In the genomic region with DNA sequence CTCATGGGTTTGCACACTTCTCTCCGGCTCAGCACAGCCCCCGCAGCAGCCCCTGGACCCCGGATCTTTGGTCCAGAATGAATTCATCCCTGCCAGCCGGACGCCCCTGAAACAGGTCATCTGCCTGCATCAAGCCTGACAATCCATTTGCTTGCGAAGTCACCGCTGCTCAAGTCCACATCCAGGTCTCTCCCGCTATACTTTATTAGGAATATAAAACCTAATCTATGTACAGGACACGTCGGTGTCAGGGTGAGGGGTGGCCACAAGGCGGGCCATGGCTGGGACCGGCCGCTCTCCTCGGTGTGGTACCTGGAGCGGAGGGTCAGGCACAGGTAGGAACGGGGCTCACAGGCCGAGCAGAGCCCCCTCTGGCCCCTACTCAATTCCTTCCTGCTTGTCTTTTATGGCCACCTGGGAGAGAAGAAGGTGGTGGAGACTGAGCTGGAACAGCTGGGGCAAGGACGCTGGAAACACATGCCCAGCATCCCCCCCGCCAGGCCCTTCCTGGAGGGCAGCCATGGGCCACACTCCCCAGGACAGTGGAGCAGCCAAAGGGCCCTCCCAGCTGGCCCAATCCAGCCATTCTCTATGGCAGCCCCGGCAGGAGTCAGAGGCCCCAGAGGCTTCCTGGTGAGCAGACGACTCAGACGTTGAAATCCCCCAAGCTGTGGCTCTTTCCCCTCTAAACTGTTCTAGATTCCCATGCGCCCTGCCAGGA, we compare ENCODE assay signal across 14 cellular contexts. TPM values are rescaled to one million over a fixed set of nuclear protein-coding genes. Genes with fewer than 3 reads are reported as not detected.
DNase-seq lines count a peak whose midpoint lies in the region; ATAC-seq and TF ChIP-seq lines count a peak whose summit lies in the region.
"Had no signal": no experiment of that assay in that cellular context is flagged by ENCODE, and none has a peak within 500 bp of the region (broad histone marks: within the 10 kb centered on the region; RNA-seq: fewer than 3 reads in every experiment).

No MANE protein-coding gene starts in this region.

- H3K9me3 Mint-ChIP-seq in activated naive CD8-positive, alpha-beta T cell treated with anti-CD3 and anti-CD28 coated beads, Interleukin-2, amount 10 ng/mL, durations not matched to agents 7 days and 5 days, result no peaks in the 10 kb centered on the region
- H3K9me3 Mint-ChIP-seq in activated naive CD8-positive, alpha-beta T cell treated with anti-CD3 and anti-CD28 coated beads for 36 hours, result no peaks in the 10 kb centered on the region
- no peaks in the 10 kb centered on the region for H3K9me3 Mint-ChIP-seq in WTC11
- H3K9me3 Mint-ChIP-seq in activated CD8-positive, alpha-beta T cell treated with anti-CD3 and anti-CD28 coated beads for 36 hours, result no peaks in the 10 kb centered on the region
- H3K9me3 Mint-ChIP-seq: activated CD4-positive, alpha-beta memory T cell treated with anti-CD3 and anti-CD28 coated beads, Interleukin-2, amount 10 ng/mL, durations not matched to agents 7 days and 5 days; immature natural killer cell had no signal

- peak; percentile 21 for DNase-seq in activated naive CD8-positive, alpha-beta T cell treated with anti-CD3 and anti-CD28 coated beads, Interleukin-2, amount 10 ng/mL, durations not matched to agents 7 days and 5 days
- no peak for DNase-seq in activated naive CD8-positive, alpha-beta T cell treated with anti-CD3 and anti-CD28 coated beads for 36 hours
- peak; percentile 4 for DNase-seq in WTC11 (ENCODE audit: low spot score)
- peak; percentile 44 for DNase-seq in left lobe of liver (ENCODE audit: low spot score)
- peak; percentile 20 for DNase-seq in stimulated activated CD8-positive, alpha-beta memory T cell treated with anti-CD3 and anti-CD28 coated beads, Interleukin-4, amount 100 ng/mL, for 48 hours
- DNase-seq in activated gamma-delta T cell (lab: John Stamatoyannopoulos, UW), result no peak
- no peak for DNase-seq in activated CD8-positive, alpha-beta T cell treated with anti-CD3 and anti-CD28 coated beads for 36 hours
- DNase-seq: activated CD4-positive, alpha-beta memory T cell treated with anti-CD3 and anti-CD28 coated beads, Interleukin-2, amount 10 ng/mL, durations not matched to agents 7 days and 5 days; Calu3; GDM1; immature natural killer cell; NK-92 treated with Interleukin-12 subunit alpha and Interleukin-12 subunit beta, amount 100 ng/mL, for 24 hours; SIG-M5 had no signal

- POLR2A ChIA-PET in activated naive CD8-positive, alpha-beta T cell treated with anti-CD3 and anti-CD28 coated beads, Interleukin-2, amount 10 ng/mL, durations not matched to agents 7 days and 5 days (lab: Charles Lee), result no interaction called here
- POLR2A ChIA-PET in WTC11 (lab: Charles Lee), result no interaction called here
- POLR2A ChIA-PET in activated CD8-positive, alpha-beta T cell treated with anti-CD3 and anti-CD28 coated beads for 36 hours (lab: Charles Lee), result interaction anchor here (1.2 kb wide), 1 partner anchor 9 kb away, joined by 3 read pairs; a partner anchor contains a TSS

- no peaks in the 10 kb centered on the region for H3K27me3 Mint-ChIP-seq in activated naive CD8-positive, alpha-beta T cell treated with anti-CD3 and anti-CD28 coated beads, Interleukin-2, amount 10 ng/mL, durations not matched to agents 7 days and 5 days
- H3K27me3 Mint-ChIP-seq in activated naive CD8-positive, alpha-beta T cell treated with anti-CD3 and anti-CD28 coated beads for 36 hours, result no peaks in the 10 kb centered on the region
- no peaks in the 10 kb centered on the region for H3K27me3 Mint-ChIP-seq in WTC11 (ENCODE audit: low read depth)
- no peaks in the 10 kb centered on the region for H3K27me3 Mint-ChIP-seq in activated CD8-positive, alpha-beta T cell treated with anti-CD3 and anti-CD28 coated beads for 36 hours
- H3K27me3 Mint-ChIP-seq: activated CD4-positive, alpha-beta memory T cell treated with anti-CD3 and anti-CD28 coated beads, Interleukin-2, amount 10 ng/mL, durations not matched to agents 7 days and 5 days had no signal

- no peak for ATAC-seq in activated naive CD8-positive, alpha-beta T cell treated with anti-CD3 and anti-CD28 coated beads, Interleukin-2, amount 10 ng/mL, durations not matched to agents 7 days and 5 days (ENCODE audit: low read depth)
- ATAC-seq in WTC11, result no peak
- ATAC-seq in left lobe of liver, result no peak
- no peak for ATAC-seq in HG03196 (IDR thresholded peaks at IDR 0.05; ENCODE audit: unreplicated experiment)
- no peak for ATAC-seq in activated CD8-positive, alpha-beta T cell treated with anti-CD3 and anti-CD28 coated beads for 36 hours

- TF ChIP-seq CTCF in WTC11 (IDR thresholded peaks at IDR 0.05), result no peak
- TF ChIP-seq CTCF in activated CD8-positive, alpha-beta T cell treated with anti-CD3 and anti-CD28 coated beads for 36 hours (IDR thresholded peaks at IDR 0.05), result no peak

- intact Hi-C loops in activated CD8-positive, alpha-beta T cell treated with anti-CD3 and anti-CD28 coated beads for 36 hours (cut with micrococcal nuclease), result no loop called here

- no peaks in the 10 kb centered on the region for H3K36me3 Mint-ChIP-seq in activated naive CD8-positive, alpha-beta T cell treated with anti-CD3 and anti-CD28 coated beads, Interleukin-2, amount 10 ng/mL, durations not matched to agents 7 days and 5 days
- no peaks in the 10 kb centered on the region for H3K36me3 Mint-ChIP-seq in activated naive CD8-positive, alpha-beta T cell treated with anti-CD3 and anti-CD28 coated beads for 36 hours
- H3K36me3 Mint-ChIP-seq in WTC11, result peaks cover 3% of the 10 kb centered on the region; the same call in 1 of the 2 replicates
- peaks cover 4% of the 10 kb centered on the region for H3K36me3 Mint-ChIP-seq in activated CD8-positive, alpha-beta T cell treated with anti-CD3 and anti-CD28 coated beads for 36 hours (ENCODE audit: low read depth)

- no peak overlapping the region for H3K4me3 Mint-ChIP-seq in activated naive CD8-positive, alpha-beta T cell treated with anti-CD3 and anti-CD28 coated beads, Interleukin-2, amount 10 ng/mL, durations not matched to agents 7 days and 5 days
- H3K4me3 Mint-ChIP-seq in activated naive CD8-positive, alpha-beta T cell treated with anti-CD3 and anti-CD28 coated beads for 36 hours, result no peak overlapping the region
- no peak overlapping the region for H3K4me3 Mint-ChIP-seq in WTC11
- H3K4me3 Mint-ChIP-seq in activated CD8-positive, alpha-beta T cell treated with anti-CD3 and anti-CD28 coated beads for 36 hours, result no peak overlapping the region
- H3K4me3 Mint-ChIP-seq: activated CD4-positive, alpha-beta memory T cell treated with anti-CD3 and anti-CD28 coated beads, Interleukin-2, amount 10 ng/mL, durations not matched to agents 7 days and 5 days; immature natural killer cell had no signal

- CTCF ChIA-PET in WTC11 (lab: Charles Lee), result no interaction called here
- CTCF ChIA-PET in activated CD8-positive, alpha-beta T cell treated with anti-CD3 and anti-CD28 coated beads for 36 hours (lab: Charles Lee), result interaction anchor here (2.5 kb wide), 1 partner anchor 61 kb away, joined by 6 read pairs; no protein-coding TSS in a partner anchor

- H3K27ac Mint-ChIP-seq in activated naive CD8-positive, alpha-beta T cell treated with anti-CD3 and anti-CD28 coated beads, Interleukin-2, amount 10 ng/mL, durations not matched to agents 7 days and 5 days, result no peak overlapping the region
- no peak overlapping the region for H3K27ac Mint-ChIP-seq in activated naive CD8-positive, alpha-beta T cell treated with anti-CD3 and anti-CD28 coated beads for 36 hours
- H3K27ac Mint-ChIP-seq in WTC11, result no peak overlapping the region
- H3K27ac Mint-ChIP-seq in activated CD8-positive, alpha-beta T cell treated with anti-CD3 and anti-CD28 coated beads for 36 hours, result no peak overlapping the region
- H3K27ac Mint-ChIP-seq: activated CD4-positive, alpha-beta memory T cell treated with anti-CD3 and anti-CD28 coated beads, Interleukin-2, amount 10 ng/mL, durations not matched to agents 7 days and 5 days; immature natural killer cell had no signal

- no peaks in the 10 kb centered on the region for H3K4me1 Mint-ChIP-seq in activated naive CD8-positive, alpha-beta T cell treated with anti-CD3 and anti-CD28 coated beads, Interleukin-2, amount 10 ng/mL, durations not matched to agents 7 days and 5 days
- H3K4me1 Mint-ChIP-seq in activated naive CD8-positive, alpha-beta T cell treated with anti-CD3 and anti-CD28 coated beads for 36 hours, result no peaks in the 10 kb centered on the region
- no peaks in the 10 kb centered on the region for H3K4me1 Mint-ChIP-seq in WTC11
- no peaks in the 10 kb centered on the region for H3K4me1 Mint-ChIP-seq in activated CD8-positive, alpha-beta T cell treated with anti-CD3 and anti-CD28 coated beads for 36 hours (ENCODE audit: low read depth)
- H3K4me1 Mint-ChIP-seq: activated CD4-positive, alpha-beta memory T cell treated with anti-CD3 and anti-CD28 coated beads, Interleukin-2, amount 10 ng/mL, durations not matched to agents 7 days and 5 days; immature natural killer cell had no signal

RNA-seq across cellular contexts. Expression of a gene that starts 5.3 kb away (rescaled TPM):
- total RNA-seq in activated naive CD8-positive, alpha-beta T cell treated with anti-CD3 and anti-CD28 coated beads, Interleukin-2, amount 10 ng/mL, durations not matched to agents 7 days and 5 days, result 10 to 100 TPM; 48.3 to 53.6 TPM
- 10 to 100 TPM; 63.5 to 67.1 TPM for total RNA-seq in activated naive CD8-positive, alpha-beta T cell treated with anti-CD3 and anti-CD28 coated beads for 36 hours
- total RNA-seq in WTC11 (2021) (45.9 to 51.7 TPM (median 50.5 TPM) in 3 replicates), left lobe of liver (29.9 TPM)
- 10 to 100 TPM; 49.1 to 54.7 TPM for total RNA-seq in activated CD8-positive, alpha-beta T cell treated with anti-CD3 and anti-CD28 coated beads for 36 hours

RNA-seq across cellular contexts. Expression of a gene that starts 8.6 kb away (rescaled TPM):
- total RNA-seq in activated naive CD8-positive, alpha-beta T cell treated with anti-CD3 and anti-CD28 coated beads, Interleukin-2, amount 10 ng/mL, durations not matched to agents 7 days and 5 days, result 10 to 100 TPM; 14.7 to 15.8 TPM
- 10 to 100 TPM; 20.1 to 20.7 TPM for total RNA-seq in activated naive CD8-positive, alpha-beta T cell treated with anti-CD3 and anti-CD28 coated beads for 36 hours
- 37.4 to 41.7 TPM (median 39.6 TPM) in 3 replicates for total RNA-seq in WTC11 (2021)
- 16.4 TPM for total RNA-seq in left lobe of liver
- total RNA-seq in activated CD8-positive, alpha-beta T cell treated with anti-CD3 and anti-CD28 coated beads for 36 hours, result 10 to 100 TPM; 12.3 to 12.7 TPM

RNA-seq across cellular contexts. Expression of a gene that starts 8.8 kb away (rescaled TPM):
- total RNA-seq in activated naive CD8-positive, alpha-beta T cell treated with anti-CD3 and anti-CD28 coated beads, Interleukin-2, amount 10 ng/mL, durations not matched to agents 7 days and 5 days, result 10 to 100 TPM; 12.5 to 14.0 TPM
- total RNA-seq in activated naive CD8-positive, alpha-beta T cell treated with anti-CD3 and anti-CD28 coated beads for 36 hours, result 10 to 100 TPM in 1 of 2 experiments, 1 to 10 TPM in 1; 8.8 to 10.1 TPM
- total RNA-seq in WTC11 (2021) (20.4 to 24.8 TPM (median 22.9 TPM) in 3 replicates), left lobe of liver (8.3 TPM)
- 1 to 10 TPM; 6.0 to 6.9 TPM for total RNA-seq in activated CD8-positive, alpha-beta T cell treated with anti-CD3 and anti-CD28 coated beads for 36 hours

RNA-seq across cellular contexts. Expression of a gene that starts 40.1 kb away (rescaled TPM):
- 10 to 100 TPM; 51.9 to 58.3 TPM for total RNA-seq in activated naive CD8-positive, alpha-beta T cell treated with anti-CD3 and anti-CD28 coated beads, Interleukin-2, amount 10 ng/mL, durations not matched to agents 7 days and 5 days
- total RNA-seq in activated naive CD8-positive, alpha-beta T cell treated with anti-CD3 and anti-CD28 coated beads for 36 hours, result 10 to 100 TPM; 41.4 to 46.2 TPM
- total RNA-seq in WTC11 (2021), result 22.2 to 25.9 TPM (median 24.7 TPM) in 3 replicates
- total RNA-seq in left lobe of liver, result 1.9 TPM
- total RNA-seq in activated CD8-positive, alpha-beta T cell treated with anti-CD3 and anti-CD28 coated beads for 36 hours, result 10 to 100 TPM; 29.4 to 35.8 TPM

RNA-seq across cellular contexts. Expression of a gene that starts 44.1 kb away (rescaled TPM):
- total RNA-seq in activated naive CD8-positive, alpha-beta T cell treated with anti-CD3 and anti-CD28 coated beads, Interleukin-2, amount 10 ng/mL, durations not matched to agents 7 days and 5 days, result 10 to 100 TPM; 16.2 to 18.0 TPM
- 10 to 100 TPM; 23.6 to 25.2 TPM for total RNA-seq in activated naive CD8-positive, alpha-beta T cell treated with anti-CD3 and anti-CD28 coated beads for 36 hours
- total RNA-seq in WTC11 (2021) (3.6 to 6.2 TPM (median 3.9 TPM) in 3 replicates), left lobe of liver (2.9 TPM)
- 10 to 100 TPM; 26.0 to 31.3 TPM for total RNA-seq in activated CD8-positive, alpha-beta T cell treated with anti-CD3 and anti-CD28 coated beads for 36 hours

Comparison
In these comparisons a context has a peak if more than half of its experiments do, and no peak if none do; other contexts are left out.
1. DNase-seq: peak in activated naive CD8-positive, alpha-beta T cell treated with anti-CD3 and anti-CD28 coated beads, Interleukin-2, amount 10 ng/mL, durations not matched to agents 7 days and 5 days (single experiment), WTC11 (single experiment), left lobe of liver (single experiment) and stimulated activated CD8-positive, alpha-beta memory T cell treated with anti-CD3 and anti-CD28 coated beads, Interleukin-4, amount 100 ng/mL, for 48 hours (single experiment); none in activated naive CD8-positive, alpha-beta T cell treated with anti-CD3 and anti-CD28 coated beads for 36 hours (single experiment), activated gamma-delta T cell (single experiment) and activated CD8-positive, alpha-beta T cell treated with anti-CD3 and anti-CD28 coated beads for 36 hours (single experiment).